ENCODE assay signal across 6 cellular contexts in the genomic region with DNA sequence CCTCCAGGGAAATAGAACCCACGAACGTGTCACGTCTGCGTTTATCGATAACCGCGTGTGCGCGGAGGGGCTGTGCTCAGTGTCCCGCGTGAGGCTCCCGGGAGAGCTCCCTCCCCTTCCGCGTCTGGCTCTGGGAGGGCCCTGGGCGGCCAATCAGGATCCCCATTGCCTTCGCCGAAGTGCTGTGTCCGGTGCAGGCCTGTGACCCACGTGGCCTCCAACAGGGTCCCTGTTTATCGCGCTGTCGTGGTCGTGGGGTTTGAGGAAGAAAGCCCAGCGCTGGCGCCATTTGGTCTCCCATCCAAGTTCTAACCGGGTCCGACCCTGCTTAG.
DNase-seq lines count a peak whose midpoint lies in the region; ATAC-seq, FAIRE-seq and TF ChIP-seq lines count a peak whose summit lies in the region.
"Not testable (repeated sequence)": the region's sequence is repeated elsewhere in the genome, so short reads cannot be mapped to it uniquely, and the experiment has no call there.

No MANE protein-coding gene starts in this region.

- H3K27ac Mint-ChIP-seq in activated T-helper 17 cell treated with anti-CD3 and anti-CD28 coated beads, Interleukin-2, amount 50 U/mL, for 72 hours; naive thymus-derived CD4-positive, alpha-beta T cell: not testable (repeated sequence)

- not testable (repeated sequence) for H3K27me3 ChIP-seq in heart left ventricle; naive thymus-derived CD4-positive, alpha-beta T cell (ENCODE audit: control insufficient read depth in 2 of 2, insufficient read depth in 2 of 2, low read length in 2 of 2)

- DNase-seq in HTR-8/SVneo (ENCODE audit: insufficient read length, low spot score); heart left ventricle; left lobe of liver (ENCODE audit: low spot score); naive thymus-derived CD4-positive, alpha-beta T cell; sciatic nerve (ENCODE audit: low spot score): not testable (repeated sequence)

- H3K9me3 ChIP-seq in heart left ventricle; naive thymus-derived CD4-positive, alpha-beta T cell (ENCODE audit: control insufficient read depth in 2 of 3, low read length in 3 of 3): not testable (repeated sequence)

- not testable (repeated sequence) for H3K27ac ChIP-seq in heart left ventricle; naive thymus-derived CD4-positive, alpha-beta T cell (ENCODE audit: low read depth, low read length)

- H3K4me1 ChIP-seq in heart left ventricle; naive thymus-derived CD4-positive, alpha-beta T cell (ENCODE audit: control insufficient read depth in 2 of 2, insufficient read depth in 2 of 2, low read length in 2 of 2): not testable (repeated sequence)

- H3K4me3 Mint-ChIP-seq in activated T-helper 17 cell treated with anti-CD3 and anti-CD28 coated beads, Interleukin-2, amount 50 U/mL, for 72 hours = not testable (repeated sequence)
- H3K4me3 Mint-ChIP-seq in naive thymus-derived CD4-positive, alpha-beta T cell = peak overlapping the region in 1 of 10 donors; percentile 21

- ATAC-seq in activated T-helper 17 cell treated with anti-CD3 and anti-CD28 coated beads, Interleukin-2, amount 50 U/mL, for 72 hours (replicated peaks) = peak; percentile 50
- peak in 3 of 4 donors; percentile 32 to 44 (median 32) for ATAC-seq in heart left ventricle
- peak; percentile 20 for ATAC-seq in left lobe of liver
- peak; percentile 35 for ATAC-seq in naive thymus-derived CD4-positive, alpha-beta T cell
- ATAC-seq in sciatic nerve = peak; percentile 60

- peak; percentile 38 for FAIRE-seq in HTR-8/SVneo (lab: Jason Lieb, UNC)

- H3K4me3 ChIP-seq in heart left ventricle = peak overlapping the region in 1 of 12 donors; percentile 37
- H3K4me3 ChIP-seq in naive thymus-derived CD4-positive, alpha-beta T cell (ENCODE audit: low read length) = not testable (repeated sequence)

- not testable (repeated sequence) for H3K36me3 Mint-ChIP-seq in activated T-helper 17 cell treated with anti-CD3 and anti-CD28 coated beads, Interleukin-2, amount 50 U/mL, for 72 hours (ENCODE audit: low read depth); naive thymus-derived CD4-positive, alpha-beta T cell

- CTCF ChIA-PET in naive thymus-derived CD4-positive, alpha-beta T cell (lab: Charles Lee) = not testable (repeated sequence)

- not testable (repeated sequence) for TF ChIP-seq POLR2A in heart left ventricle (IDR thresholded peaks at IDR 0.05)

- not testable (repeated sequence) for TF ChIP-seq CTCF in heart left ventricle (IDR thresholded peaks at IDR 0.05)

- intact Hi-C loops in heart left ventricle (cut with DNase I) = loop anchor here in 1 of 10 donors (5.0 kb wide), 1 partner anchor 373 kb away; no protein-coding TSS in a partner anchor
- intact Hi-C loops in naive thymus-derived CD4-positive, alpha-beta T cell (cut with micrococcal nuclease); sciatic nerve (cut with DNase I): not testable (repeated sequence)

- H3K9me3 Mint-ChIP-seq in activated T-helper 17 cell treated with anti-CD3 and anti-CD28 coated beads, Interleukin-2, amount 50 U/mL, for 72 hours; naive thymus-derived CD4-positive, alpha-beta T cell: not testable (repeated sequence)

- not testable (repeated sequence) for H3K4me1 Mint-ChIP-seq in activated T-helper 17 cell treated with anti-CD3 and anti-CD28 coated beads, Interleukin-2, amount 50 U/mL, for 72 hours; naive thymus-derived CD4-positive, alpha-beta T cell

- H3K27me3 Mint-ChIP-seq in activated T-helper 17 cell treated with anti-CD3 and anti-CD28 coated beads, Interleukin-2, amount 50 U/mL, for 72 hours; naive thymus-derived CD4-positive, alpha-beta T cell: not testable (repeated sequence)

- 43% methylated on average over 5 of the region's 27 CpGs; no CpG with 5 or more reads in 3 of the 4 donors for WGBS in heart left ventricle, 4 donors

- POLR2A ChIA-PET in naive thymus-derived CD4-positive, alpha-beta T cell (lab: Charles Lee) = not testable (repeated sequence)

- H3K36me3 ChIP-seq in heart left ventricle; naive thymus-derived CD4-positive, alpha-beta T cell (ENCODE audit: control insufficient read depth in 2 of 3, insufficient read depth in 3 of 3, low read length in 3 of 3): not testable (repeated sequence)
